Comparison of ENCODE assay signal across 8 cellular contexts in the genomic region with DNA sequence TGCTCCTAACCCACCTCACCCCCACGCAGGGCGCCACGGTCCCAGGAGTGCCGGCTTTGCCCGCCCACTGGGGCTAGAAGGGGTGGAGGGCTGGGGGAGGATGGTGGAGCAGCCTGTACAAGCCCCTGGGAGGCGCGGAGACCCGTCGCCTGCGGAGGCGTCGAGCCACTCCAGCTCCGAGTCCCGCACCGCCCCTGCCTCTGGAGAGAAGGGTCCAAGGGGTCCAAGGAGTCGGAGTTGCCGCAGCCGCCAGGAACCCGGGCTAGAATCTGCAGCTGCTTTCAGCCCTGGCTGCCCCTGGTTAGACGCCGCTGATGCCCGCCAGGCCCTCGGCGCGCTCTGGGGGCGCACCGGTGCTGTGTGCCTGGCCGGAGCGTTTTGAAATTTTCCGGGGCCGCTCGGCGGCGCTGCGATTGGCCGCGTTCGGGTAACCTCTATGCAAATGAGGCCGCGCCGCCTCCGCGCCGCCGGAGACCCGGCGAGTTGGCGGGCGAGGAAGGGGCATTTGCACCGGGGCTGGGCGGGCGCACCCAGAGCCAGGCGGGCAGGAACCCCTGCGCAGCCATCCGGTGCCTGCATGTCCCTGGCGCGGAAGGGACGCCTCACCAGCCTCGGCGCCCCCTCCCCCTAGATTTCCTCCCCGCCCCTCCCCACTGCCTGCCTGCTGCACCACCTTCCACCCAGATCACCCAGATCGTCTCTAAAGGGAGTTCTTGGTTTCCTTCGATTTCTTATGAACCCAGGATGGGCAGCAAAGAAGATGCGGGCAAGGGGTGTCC. TPM values are rescaled to one million over a fixed set of nuclear protein-coding genes. Genes with fewer than 3 reads are reported as not detected.
A peak's percentile ranks its signal among the peaks of the same experiment; 100 is the strongest.
DNase-seq lines count a peak whose midpoint lies in the region; ATAC-seq and TF ChIP-seq lines count a peak whose summit lies in the region.

A gene with protein sequence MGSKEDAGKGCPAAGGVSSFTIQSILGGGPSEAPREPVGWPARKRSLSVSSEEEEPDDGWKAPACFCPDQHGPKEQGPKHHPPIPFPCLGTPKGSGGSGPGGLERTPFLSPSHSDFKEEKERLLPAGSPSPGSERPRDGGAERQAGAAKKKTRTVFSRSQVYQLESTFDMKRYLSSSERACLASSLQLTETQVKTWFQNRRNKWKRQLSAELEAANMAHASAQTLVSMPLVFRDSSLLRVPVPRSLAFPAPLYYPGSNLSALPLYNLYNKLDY (plus strand): TSS at position 502 of the 779 bp plus-strand sequence. CDS start 243 bp downstream, at position 745.

- H3K27me3 ChIP-seq in Caco-2 (replicated peaks; ENCODE audit: control insufficient read depth, insufficient read depth, low read length) (no peaks in the 10 kb centered on the region), dorsolateral prefrontal cortex (peaks cover 39 to 100% (median 98%) of the 10 kb centered on the region in 45 donors), ascending aorta (peaks cover 39% of the 10 kb centered on the region)

- POLR2A ChIA-PET in Caco-2 (lab: Charles Lee): no interaction called here

- H3K27ac Mint-ChIP-seq in Caco-2 (ENCODE audit: unreplicated experiment): no peak within 1 kb of the TSS
- no peak within 1 kb of the TSS for H3K27ac Mint-ChIP-seq in HFFc6

- H3K36me3 Mint-ChIP-seq in Caco-2 (ENCODE audit: insufficient read depth, unreplicated experiment): no peaks in the 10 kb centered on the region
- no peaks in the 10 kb centered on the region for H3K36me3 Mint-ChIP-seq in HFFc6 (ENCODE audit: low read depth)

- TF ChIP-seq CTCF in Caco-2 (IDR thresholded peaks at IDR 0.05; ENCODE audit: insufficient read depth in 1 of 2, low read depth in 1 of 2, low read length in 1 of 2, severe bottlenecking in 1 of 2, unreplicated experiment in 1 of 2): no peak
- TF ChIP-seq CTCF in HFFc6 (IDR thresholded peaks at IDR 0.05): no peak
- no peak for TF ChIP-seq CTCF in dorsolateral prefrontal cortex (IDR thresholded peaks at IDR 0.05 in 54 of 56, conservative IDR thresholded peaks at IDR 0.05 in 2 of 56; ENCODE audit: low read depth in 1 of 56, partially characterized antibody in 56 of 56)
- no peak for TF ChIP-seq CTCF in ascending aorta (IDR thresholded peaks at IDR 0.05)

- peak; percentile 11 for ATAC-seq in left colon
- no peak for ATAC-seq in HG02610 (IDR thresholded peaks at IDR 0.05; ENCODE audit: unreplicated experiment)

- H3K27me3 Mint-ChIP-seq in Caco-2 (ENCODE audit: insufficient read depth, unreplicated experiment) (peaks cover 7% of the 10 kb centered on the region), HFFc6 (ENCODE audit: insufficient read depth) (peaks cover 69% of the 10 kb centered on the region)

- BruUV-seq in Caco-2 (replicated peaks; lab: Mats Ljungman, UMichigan): no TSS peak

- H3K4me1 ChIP-seq in Caco-2 (peaks cover 12% of the 10 kb centered on the region), ascending aorta (peaks cover 8 to 12% of the 10 kb centered on the region in 2 donors)

- no peak within 1 kb of the TSS for H3K27ac ChIP-seq in dorsolateral prefrontal cortex
- no peak within 1 kb of the TSS for H3K27ac ChIP-seq in ascending aorta

- DNase-seq in Caco-2 (peak; percentile 65 to 78), HFFc6 (no peak), left colon (no peak), dorsolateral prefrontal cortex (no peak), ascending aorta (ENCODE audit: low spot score in 2 of 2) (no peak), hypothalamus (lab: John Stamatoyannopoulos, UW) (no peak)
- DNase-seq in activated CD4-positive, CD25-positive, alpha-beta regulatory T cell treated with anti-CD3 and anti-CD28 coated beads, Interleukin-2, amount 50 U/mL, for 72 hours: peak; percentile 51

- H3K4me1 Mint-ChIP-seq in Caco-2 (ENCODE audit: low read depth, unreplicated experiment): peaks cover 11% of the 10 kb centered on the region
- H3K4me1 Mint-ChIP-seq in HFFc6 (ENCODE audit: low read depth): peaks cover 17% of the 10 kb centered on the region

- intact Hi-C loops in Caco-2 (cut with micrococcal nuclease; ENCODE audit: unreplicated experiment) (loop anchor here (1.0 kb wide), 1 partner anchor 8 kb away; no protein-coding TSS in a partner anchor), left colon (cut with DNase I, micrococcal nuclease) (no loop called here), dorsolateral prefrontal cortex (cut with DNase I) (loop anchor here in 1 of 2 donors (5.0 kb wide), 1 partner anchor 414 kb away; no protein-coding TSS in a partner anchor), ascending aorta (cut with DNase I) (no loop called here)

- CTCF ChIA-PET in Caco-2 (lab: Charles Lee): interaction anchor here (1.2 kb wide), 1 partner anchor 8 kb away, joined by 5 read pairs; no protein-coding TSS in a partner anchor

- H3K4me3 ChIP-seq in Caco-2 (ENCODE audit: low read depth, low read length) (peak within 1 kb of the TSS; percentile 58), dorsolateral prefrontal cortex (no peak within 1 kb of the TSS), ascending aorta (peak within 1 kb of the TSS in 1 of 2 donors; percentile 22)

- H3K9me3 Mint-ChIP-seq in Caco-2 (ENCODE audit: unreplicated experiment) (no peaks in the 10 kb centered on the region), HFFc6 (no peaks in the 10 kb centered on the region)

- H3K4me3 Mint-ChIP-seq in Caco-2 (ENCODE audit: unreplicated experiment): peak within 1 kb of the TSS; percentile 73
- H3K4me3 Mint-ChIP-seq in HFFc6: peak within 1 kb of the TSS; percentile 18; the same call in 1 of the 2 replicates

- no peaks in the 10 kb centered on the region for H3K9me3 ChIP-seq in Caco-2
- H3K9me3 ChIP-seq in ascending aorta: no peaks in the 10 kb centered on the region

- H3K36me3 ChIP-seq in Caco-2 (ENCODE audit: control insufficient read depth, insufficient read depth, low read length): no peaks in the 10 kb centered on the region
- no peaks in the 10 kb centered on the region for H3K36me3 ChIP-seq in ascending aorta

RNA-seq across cellular contexts. Expression of the gene that starts here (rescaled TPM):
- 1.4 and 1.7 TPM in 2 replicates for total RNA-seq in Caco-2 (2022)
- total RNA-seq in HFFc6 (2021; fragmentation: NEBNext Ultra II Directional; extraction: Animal tissue kit (Norgen Biotek cat#: 25700)): not detected
- total RNA-seq in left colon: under 1 TPM; 0.18 to 0.20 TPM
- total RNA-seq in dorsolateral prefrontal cortex: not detected
- total RNA-seq in ascending aorta: not detected

Comparison
In these comparisons a context has a peak if more than half of its experiments do, and no peak if none do; other contexts are left out.
1. Peak in ATAC-seq in left colon; RNA of the gene not detected or under 1 TPM.
2. DNase-seq: peak in Caco-2 (2 of 2) and activated CD4-positive, CD25-positive, alpha-beta regulatory T cell treated with anti-CD3 and anti-CD28 coated beads, Interleukin-2, amount 50 U/mL, for 72 hours (single experiment); none in HFFc6 (single experiment), left colon (0 of 2), dorsolateral prefrontal cortex (0 of 10), ascending aorta (0 of 2) and hypothalamus (0 of 51).